In the genomic region with DNA sequence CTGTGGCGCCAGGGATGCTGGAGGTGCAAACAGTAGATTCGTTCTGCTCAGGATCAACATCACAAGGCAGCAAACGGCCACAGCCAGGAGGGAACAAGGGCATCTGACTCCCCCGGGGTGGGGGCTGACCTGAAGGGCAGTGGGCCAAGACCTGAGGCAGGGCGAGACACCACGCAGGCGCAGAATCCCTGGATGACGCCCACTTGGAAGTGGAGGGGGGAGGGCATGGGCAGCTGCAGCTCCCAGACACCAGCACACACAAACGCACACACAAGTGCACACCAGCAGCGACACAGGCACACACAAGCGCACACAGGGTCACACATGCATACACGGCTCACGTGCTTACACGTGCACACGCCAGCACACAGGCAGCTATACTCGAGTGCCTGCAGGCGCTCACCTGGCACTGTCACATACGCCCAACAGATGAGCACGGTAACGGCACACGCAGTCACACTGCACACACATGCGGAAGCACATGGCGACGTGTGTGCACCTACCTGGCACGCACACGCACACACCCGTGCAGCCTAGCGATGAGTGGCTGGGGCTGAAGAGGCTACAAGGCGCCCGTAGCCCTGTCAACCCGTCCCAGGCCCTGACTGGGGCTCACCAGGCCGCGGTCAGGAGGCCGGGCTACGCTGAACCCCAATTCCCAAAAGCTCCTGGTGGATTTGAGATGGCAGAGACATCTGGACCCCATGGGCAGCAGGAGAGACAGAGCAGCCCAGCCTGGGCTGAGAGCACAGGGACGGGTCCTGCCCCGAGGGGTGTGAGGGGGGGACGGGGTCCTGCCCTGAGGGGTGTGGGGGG, we compare ENCODE assay signal across 18 cellular contexts. TPM values are rescaled to one million over a fixed set of nuclear protein-coding genes. Genes with fewer than 3 reads are reported as not detected.
A peak's percentile ranks its signal among the peaks of the same experiment; 100 is the strongest.
DNase-seq lines count a peak whose midpoint lies in the region; ATAC-seq and TF ChIP-seq lines count a peak whose summit lies in the region.
"Had no signal": no experiment of that assay in that cellular context is flagged by ENCODE, and none has a peak within 500 bp of the region (broad histone marks: within the 10 kb centered on the region; RNA-seq: fewer than 3 reads in every experiment).

No MANE protein-coding gene starts in this region.

- no peaks in the 10 kb centered on the region for H3K36me3 Mint-ChIP-seq in natural killer cell treated with Interleukin-12 subunit alpha and Interleukin-12 subunit beta and Interleukin-15 and Interleukin-18, amount 100 ng/mL, for 72 hours
- no peaks in the 10 kb centered on the region for H3K36me3 Mint-ChIP-seq in natural killer cell
- H3K36me3 Mint-ChIP-seq: activated CD8-positive, alpha-beta memory T cell treated with anti-CD3 and anti-CD28 coated beads, Interleukin-2, amount 10 ng/mL, durations not matched to agents 7 days and 5 days; activated naive CD8-positive, alpha-beta T cell treated with anti-CD3 and anti-CD28 coated beads for 36 hours; mesothelial cell of epicardium; T-cell had no signal

- intact Hi-C loops in natural killer cell (cut with micrococcal nuclease): no loop called here
- intact Hi-C loops in right lobe of liver (cut with DNase I): no loop called here

- peaks cover 0 to 3% of the 10 kb centered on the region in 2 donors for H3K27me3 Mint-ChIP-seq in natural killer cell treated with Interleukin-12 subunit alpha and Interleukin-12 subunit beta and Interleukin-15 and Interleukin-18, amount 100 ng/mL, for 72 hours
- H3K27me3 Mint-ChIP-seq in natural killer cell (ENCODE audit: low read depth in 2 of 2): peaks cover 0 to 5% of the 10 kb centered on the region in 2 donors

- H3K27ac Mint-ChIP-seq in natural killer cell treated with Interleukin-12 subunit alpha and Interleukin-12 subunit beta and Interleukin-15 and Interleukin-18, amount 100 ng/mL, for 72 hours: no peak overlapping the region
- no peak overlapping the region for H3K27ac Mint-ChIP-seq in natural killer cell
- H3K27ac Mint-ChIP-seq: activated B cell treated with CpG ODN at 0.5 μM for 24 hours; activated CD8-positive, alpha-beta memory T cell treated with anti-CD3 and anti-CD28 coated beads, Interleukin-2, amount 10 ng/mL, durations not matched to agents 7 days and 5 days; activated naive CD8-positive, alpha-beta T cell treated with anti-CD3 and anti-CD28 coated beads for 36 hours; mesothelial cell of epicardium had no signal

- H3K27me3 ChIP-seq in right lobe of liver: peaks cover 0 to 4% of the 10 kb centered on the region in 2 donors

- no peaks in the 10 kb centered on the region for H3K9me3 Mint-ChIP-seq in natural killer cell treated with Interleukin-12 subunit alpha and Interleukin-12 subunit beta and Interleukin-15 and Interleukin-18, amount 100 ng/mL, for 72 hours
- H3K9me3 Mint-ChIP-seq in natural killer cell: no peaks in the 10 kb centered on the region
- H3K9me3 Mint-ChIP-seq: activated B cell treated with CpG ODN at 0.5 μM for 24 hours; activated naive CD8-positive, alpha-beta T cell treated with anti-CD3 and anti-CD28 coated beads for 36 hours; mesothelial cell of epicardium; T-cell had no signal

- no peak for ATAC-seq in natural killer cell treated with Interleukin-12 subunit alpha and Interleukin-12 subunit beta and Interleukin-15 and Interleukin-18, amount 100 ng/mL, for 72 hours
- ATAC-seq in natural killer cell: no peak
- no peak for ATAC-seq in right lobe of liver
- ATAC-seq in HG03025 (IDR thresholded peaks at IDR 0.05; ENCODE audit: low FRiP score, unreplicated experiment): no peak
- ATAC-seq in HG02884 (IDR thresholded peaks at IDR 0.05; ENCODE audit: unreplicated experiment): no peak
- ATAC-seq: activated CD8-positive, alpha-beta memory T cell treated with anti-CD3 and anti-CD28 coated beads, Interleukin-2, amount 10 ng/mL, durations not matched to agents 7 days and 5 days; HCT116; T-cell had no signal

- no peak overlapping the region for H3K4me3 ChIP-seq in right lobe of liver

- H3K27ac ChIP-seq in right lobe of liver: no peak overlapping the region
- H3K27ac ChIP-seq: HL-60 had no signal

- TF ChIP-seq CTCF in natural killer cell (IDR thresholded peaks at IDR 0.05): no peak
- TF ChIP-seq CTCF in right lobe of liver (IDR thresholded peaks at IDR 0.05): no peak

- H3K36me3 ChIP-seq in right lobe of liver: no peaks in the 10 kb centered on the region

- 81% methylated on average over 16 of the region's 38 CpGs for WGBS in right lobe of liver (ENCODE audit: insufficient coverage, low coverage, low lambda C conversion rate, missing lambda C conversion rate)

- H3K4me1 Mint-ChIP-seq in natural killer cell treated with Interleukin-12 subunit alpha and Interleukin-12 subunit beta and Interleukin-15 and Interleukin-18, amount 100 ng/mL, for 72 hours (ENCODE audit: low read depth in 2 of 2): no peaks in the 10 kb centered on the region
- H3K4me1 Mint-ChIP-seq in natural killer cell: no peaks in the 10 kb centered on the region
- H3K4me1 Mint-ChIP-seq: activated B cell treated with CpG ODN at 0.5 μM for 24 hours; activated CD8-positive, alpha-beta memory T cell treated with anti-CD3 and anti-CD28 coated beads, Interleukin-2, amount 10 ng/mL, durations not matched to agents 7 days and 5 days; activated naive CD8-positive, alpha-beta T cell treated with anti-CD3 and anti-CD28 coated beads for 36 hours; mesothelial cell of epicardium; T-cell had no signal

- H3K4me3 Mint-ChIP-seq in natural killer cell treated with Interleukin-12 subunit alpha and Interleukin-12 subunit beta and Interleukin-15 and Interleukin-18, amount 100 ng/mL, for 72 hours: no peak overlapping the region
- H3K4me3 Mint-ChIP-seq in natural killer cell: no peak overlapping the region
- H3K4me3 Mint-ChIP-seq: activated B cell treated with CpG ODN at 0.5 μM for 24 hours; activated CD8-positive, alpha-beta memory T cell treated with anti-CD3 and anti-CD28 coated beads, Interleukin-2, amount 10 ng/mL, durations not matched to agents 7 days and 5 days; activated naive CD8-positive, alpha-beta T cell treated with anti-CD3 and anti-CD28 coated beads for 36 hours; mesothelial cell of epicardium; T-cell had no signal

- DNase-seq in natural killer cell treated with Interleukin-12 subunit alpha and Interleukin-12 subunit beta and Interleukin-15 and Interleukin-18, amount 100 ng/mL, for 72 hours (ENCODE audit: low spot score): peak; percentile 46
- no peak for DNase-seq in natural killer cell
- DNase-seq in NCI-H69 (lab: John Stamatoyannopoulos, UW): peak; percentile 81
- DNase-seq in right lobe of liver: peak; percentile 14 to 46 (median 40)
- DNase-seq in dermis blood vessel endothelial cell: no peak
- no peak for DNase-seq in AG08395 (ENCODE audit: low spot score)
- DNase-seq: activated B cell treated with CpG ODN at 0.5 μM for 24 hours; activated CD8-positive, alpha-beta memory T cell treated with anti-CD3 and anti-CD28 coated beads, Interleukin-2, amount 10 ng/mL, durations not matched to agents 7 days and 5 days; activated naive CD8-positive, alpha-beta T cell treated with anti-CD3 and anti-CD28 coated beads for 36 hours; Karpas-422; NCI-H1930; OCI-M1; T-cell had no signal

- H3K9me3 ChIP-seq in right lobe of liver: no peaks in the 10 kb centered on the region

- H3K4me1 ChIP-seq in right lobe of liver: no peaks in the 10 kb centered on the region

- no peak for TF ChIP-seq POLR2A in right lobe of liver (IDR thresholded peaks at IDR 0.05)

RNA-seq across cellular contexts. Expression of a gene that starts 5.5 kb away (rescaled TPM):
- not detected for total RNA-seq in natural killer cell treated with Interleukin-12 subunit alpha and Interleukin-12 subunit beta and Interleukin-15 and Interleukin-18, amount 100 ng/mL, for 72 hours
- not detected for total RNA-seq in natural killer cell
- 1 to 10 TPM in 1 of 6 experiments, under 1 TPM in 5; 0.12 to 2.0 (median 0.44) TPM for total RNA-seq in right lobe of liver
- total RNA-seq in dermis blood vessel endothelial cell: 1.9 and 5.9 TPM in 2 replicates
- total RNA-seq: activated B cell treated with CpG ODN at 0.5 μM for 24 hours; activated CD8-positive, alpha-beta memory T cell treated with anti-CD3 and anti-CD28 coated beads, Interleukin-2, amount 10 ng/mL, durations not matched to agents 7 days and 5 days had no signal

RNA-seq across cellular contexts. Expression of a gene that starts 57.4 kb away (rescaled TPM):
- under 1 TPM in 1 of 2 donors, not detected in 1; 0.67 TPM for total RNA-seq in natural killer cell treated with Interleukin-12 subunit alpha and Interleukin-12 subunit beta and Interleukin-15 and Interleukin-18, amount 100 ng/mL, for 72 hours
- total RNA-seq in natural killer cell: under 1 TPM in 1 of 3 donors, not detected in 2; 0.75 TPM
- total RNA-seq in right lobe of liver: 10 to 100 TPM; 48.4 to 69.9 (median 59.1) TPM
- 8.3 and 11.3 TPM in 2 replicates for total RNA-seq in dermis blood vessel endothelial cell
- total RNA-seq: activated B cell treated with CpG ODN at 0.5 μM for 24 hours; activated CD8-positive, alpha-beta memory T cell treated with anti-CD3 and anti-CD28 coated beads, Interleukin-2, amount 10 ng/mL, durations not matched to agents 7 days and 5 days had no signal

RNA-seq across cellular contexts. Expression of a gene that starts 58.8 kb away (rescaled TPM):
- total RNA-seq in natural killer cell treated with Interleukin-12 subunit alpha and Interleukin-12 subunit beta and Interleukin-15 and Interleukin-18, amount 100 ng/mL, for 72 hours: 10 to 100 TPM; 26.2 to 39.4 TPM
- total RNA-seq in natural killer cell (10 to 100 TPM; 14.8 to 17.7 (median 15.4) TPM), right lobe of liver (1 to 10 TPM; 3.1 to 7.3 (median 4.5) TPM), dermis blood vessel endothelial cell (16.5 and 29.0 TPM in 2 replicates)

Comparison
In these comparisons a context has a peak if more than half of its experiments do, and no peak if none do; other contexts are left out.
1. DNase-seq: peak in natural killer cell treated with Interleukin-12 subunit alpha and Interleukin-12 subunit beta and Interleukin-15 and Interleukin-18, amount 100 ng/mL, for 72 hours (single experiment), NCI-H69 (single experiment) and right lobe of liver (3 of 3); none in natural killer cell (single experiment), dermis blood vessel endothelial cell (single experiment) and AG08395 (single experiment).